ENCODE assay signal across 8 cellular contexts in the genomic region with DNA sequence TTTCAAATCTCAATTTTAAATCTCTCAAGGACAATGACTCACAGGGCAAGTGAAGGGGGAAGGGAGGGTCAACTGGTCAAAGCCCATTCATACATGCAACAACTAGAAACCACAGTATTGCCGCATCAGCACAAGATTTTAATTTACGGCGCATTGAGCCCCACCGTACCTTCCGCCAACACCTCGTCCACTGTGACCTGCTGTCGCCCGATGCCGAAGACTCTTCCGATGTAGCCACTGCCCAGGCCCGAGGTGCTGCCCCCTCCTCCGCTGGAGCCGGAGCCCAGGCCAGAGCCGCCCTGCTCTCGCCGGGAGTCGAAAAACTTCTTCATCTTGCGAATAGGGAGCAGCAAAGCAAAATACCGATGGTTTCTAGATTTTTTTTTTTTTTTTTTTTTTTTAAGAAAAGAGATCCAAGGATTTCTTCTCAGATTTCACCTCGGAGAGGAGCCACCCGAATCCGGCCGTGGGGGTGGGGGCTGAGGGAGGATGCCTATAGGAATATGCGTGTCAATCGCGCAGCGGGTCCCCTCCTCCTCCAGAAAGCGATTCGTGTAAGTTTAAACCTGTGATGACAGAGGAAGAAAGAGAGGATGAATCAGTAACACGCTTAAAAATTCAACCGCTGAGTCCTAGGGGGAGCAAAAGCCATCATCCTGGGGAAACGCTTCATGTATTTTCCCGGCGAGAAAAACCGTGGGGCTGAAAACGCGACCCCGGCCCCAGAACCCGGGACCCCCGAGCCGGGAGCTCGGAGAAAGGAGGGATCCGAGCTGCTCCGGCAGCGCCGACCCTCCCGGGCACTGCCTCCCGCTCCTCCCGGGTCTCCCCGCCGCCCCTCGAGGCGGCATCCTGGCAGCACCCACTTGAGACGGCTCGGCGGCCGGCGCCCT. TPM values are rescaled to one million over a fixed set of nuclear protein-coding genes. Genes with fewer than 3 reads are reported as not detected.
DNase-seq lines count a peak whose midpoint lies in the region; ATAC-seq, FAIRE-seq and TF ChIP-seq lines count a peak whose summit lies in the region.

No MANE protein-coding gene starts in this region.

- H3K4me1 ChIP-seq in upper lobe of left lung: peaks cover 36 to 60% (median 45%) of the 10 kb centered on the region in 4 donors

- no peaks in the 10 kb centered on the region for H3K9me3 ChIP-seq in upper lobe of left lung

- in situ Hi-C loops in SK-MEL-5 (cut with HindIII; ENCODE audit: low pct_unique_long_range_greater_than_20kb, low sequenced_read_pairs): no loop called here

- H3K27me3 ChIP-seq in upper lobe of left lung: no peaks in the 10 kb centered on the region

- H3K27ac ChIP-seq in upper lobe of left lung: peak overlapping the region; percentile 96 to 97 (median 96)

- peak in 2 of 4 donors; percentile 39 to 72 for TF ChIP-seq POLR2A in upper lobe of left lung (IDR thresholded peaks at IDR 0.05)

- 1% methylated on average over 41 to 46 of the region's 58 CpGs for WGBS in upper lobe of left lung, 2 donors

- no peak for TF ChIP-seq EP300 in upper lobe of left lung (IDR thresholded peaks at IDR 0.05)

- H3K4me3 Mint-ChIP-seq in glutamatergic neuron (ENCODE audit: unreplicated experiment) (peak overlapping the region; percentile 98), osteocyte (ENCODE audit: unreplicated experiment) (peak overlapping the region; percentile 94)

- no peak for FAIRE-seq in HTR-8/SVneo (lab: Jason Lieb, UNC)

- DNase-seq in DMS79 (lab: John Stamatoyannopoulos, UW) (peak; percentile 15), HTR-8/SVneo (ENCODE audit: insufficient read length, low spot score) (peak; percentile 58), SK-MEL-5 (ENCODE audit: low read depth, low spot score) (peak; percentile 56), glutamatergic neuron (peak; percentile 64), osteocyte (ENCODE audit: extremely low spot score, unreplicated experiment) (peak; percentile 90), upper lobe of left lung (peak; percentile 68 to 86)
- DNase-seq in activated naive CD4-positive, alpha-beta T cell treated with anti-CD3 and anti-CD28 coated beads, Interleukin-2, amount 50 U/mL, for 72 hours (ENCODE audit: low spot score in 2 of 2): peak; percentile 40 to 71

- peaks cover 20% of the 10 kb centered on the region for H3K4me1 Mint-ChIP-seq in glutamatergic neuron (ENCODE audit: low read depth, unreplicated experiment)
- peaks cover 47% of the 10 kb centered on the region for H3K4me1 Mint-ChIP-seq in osteocyte (ENCODE audit: unreplicated experiment)

- no peaks in the 10 kb centered on the region for H3K9me3 Mint-ChIP-seq in activated naive CD4-positive, alpha-beta T cell treated with anti-CD3 and anti-CD28 coated beads, Interleukin-2, amount 50 U/mL, for 72 hours
- peaks cover 5% of the 10 kb centered on the region for H3K9me3 Mint-ChIP-seq in glutamatergic neuron (ENCODE audit: unreplicated experiment)
- no peaks in the 10 kb centered on the region for H3K9me3 Mint-ChIP-seq in osteocyte (ENCODE audit: unreplicated experiment)

- TF ChIP-seq CTCF in glutamatergic neuron (IDR thresholded peaks at IDR 0.05; ENCODE audit: partially characterized antibody, unreplicated experiment) (no peak), osteocyte (IDR thresholded peaks at IDR 0.05) (no peak), upper lobe of left lung (IDR thresholded peaks at IDR 0.05) (no peak)

- ATAC-seq in activated naive CD4-positive, alpha-beta T cell treated with anti-CD3 and anti-CD28 coated beads, Interleukin-2, amount 50 U/mL, for 72 hours: peak; percentile 38 to 52
- peak; percentile 49 to 56 for ATAC-seq in upper lobe of left lung (ENCODE audit: low FRiP score in 2 of 2)
- ATAC-seq in GM18858 (IDR thresholded peaks at IDR 0.05; ENCODE audit: unreplicated experiment): no peak

- H3K27ac Mint-ChIP-seq in activated naive CD4-positive, alpha-beta T cell treated with anti-CD3 and anti-CD28 coated beads, Interleukin-2, amount 50 U/mL, for 72 hours: peak overlapping the region; percentile 97 to 98
- peak overlapping the region; percentile 95 for H3K27ac Mint-ChIP-seq in glutamatergic neuron (ENCODE audit: unreplicated experiment)
- H3K27ac Mint-ChIP-seq in osteocyte (ENCODE audit: unreplicated experiment): peak overlapping the region; percentile 97

- peak overlapping the region; percentile 85 to 96 (median 90) for H3K4me3 ChIP-seq in upper lobe of left lung

- H3K27me3 Mint-ChIP-seq in glutamatergic neuron (ENCODE audit: unreplicated experiment): peaks cover 4% of the 10 kb centered on the region
- no peaks in the 10 kb centered on the region for H3K27me3 Mint-ChIP-seq in osteocyte (ENCODE audit: unreplicated experiment)

- peaks cover 46 to 50% of the 10 kb centered on the region in 2 donors for H3K36me3 Mint-ChIP-seq in activated naive CD4-positive, alpha-beta T cell treated with anti-CD3 and anti-CD28 coated beads, Interleukin-2, amount 50 U/mL, for 72 hours
- H3K36me3 Mint-ChIP-seq in glutamatergic neuron (ENCODE audit: unreplicated experiment): no peaks in the 10 kb centered on the region
- peaks cover 6% of the 10 kb centered on the region for H3K36me3 Mint-ChIP-seq in osteocyte (ENCODE audit: unreplicated experiment)

- H3K36me3 ChIP-seq in upper lobe of left lung: no peaks in the 10 kb centered on the region

RNA-seq across cellular contexts. Expression of a gene that starts 0.6 kb away (rescaled TPM):
- 20.6 and 24.8 TPM in 2 replicates for total RNA-seq in SK-MEL-5 (2014; rRNA removed; shearing (Covaris generic))
- 32.0 and 44.3 TPM in 2 replicates for polyA plus RNA-seq in SK-MEL-5 (2015; cell fraction: cytosol; rRNA removed)
- 13.0 and 24.9 TPM in 2 replicates for polyA plus RNA-seq in SK-MEL-5 (2015; cell fraction: nucleus; rRNA removed)
- total RNA-seq in activated naive CD4-positive, alpha-beta T cell treated with anti-CD3 and anti-CD28 coated beads, Interleukin-2, amount 50 U/mL, for 72 hours: 100 to 1,000 TPM; 129 to 137 TPM
- 68.2 TPM for total RNA-seq in glutamatergic neuron (ENCODE audit: unreplicated experiment)
- 66.0 and 75.0 TPM in 2 replicates for total RNA-seq in osteocyte
- total RNA-seq in upper lobe of left lung: 100 to 1,000 TPM in 1 of 6 donors, 10 to 100 TPM in 5; 45.1 to 105 (median 58.8) TPM

Comparison
In these comparisons a context has a peak if more than half of its experiments do, and no peak if none do; other contexts are left out.
1. DNase-seq: peak in every context shown above with its lines; median percentile 90 in osteocyte; 77 in upper lobe of left lung; 64 in glutamatergic neuron; 58 in HTR-8/SVneo; 56 in SK-MEL-5; 56 in activated naive CD4-positive, alpha-beta T cell treated with anti-CD3 and anti-CD28 coated beads, Interleukin-2, amount 50 U/mL, for 72 hours; 15 in DMS79.